Comparison of ENCODE assay signal across 19 cellular contexts in genomic region chr2:106097370-106098000, GRCh38.
DNase-seq lines count a peak whose midpoint lies in the region; ATAC-seq and TF ChIP-seq lines count a peak whose summit lies in the region.
"Had no signal": no experiment of that assay in that cellular context is flagged by ENCODE, and none has a peak within 500 bp of the region (broad histone marks: within the 10 kb centered on the region; RNA-seq: fewer than 3 reads in every experiment).

No MANE protein-coding gene starts in this region.

- intact Hi-C loops in CD8-positive, alpha-beta T cell (cut with DNase I, micrococcal nuclease) = loop anchor here (2.0 to 10.0 kb wide), 9 partner anchors 40 to 763 kb away; partner anchors contain the start of gene C2orf49 (in 2 of the 2)

- in situ Hi-C loops in ACHN (cut with HindIII; ENCODE audit: low pct_ligation_motif_present, low pct_unique_long_range_greater_than_20kb, low sequenced_read_pairs) = no loop called here

- CTCF ChIA-PET in activated CD8-positive, alpha-beta memory T cell treated with anti-CD3 and anti-CD28 coated beads, Interleukin-2, amount 10 ng/mL, durations not matched to agents 7 days and 5 days (lab: Charles Lee) = interaction anchor here (0.7 to 2.0 kb wide), 5 partner anchors 8 to 351 kb away, joined by 3 to 10 read pairs (median 5); no protein-coding TSS in a partner anchor
- CTCF ChIA-PET in CD8-positive, alpha-beta T cell (lab: Charles Lee) = interaction anchor here (0.5 to 2.7 kb wide), 13 partner anchors 8 to 522 kb away, joined by 3 to 17 read pairs (median 4); no protein-coding TSS in a partner anchor
- CTCF ChIA-PET in WTC11 (lab: Charles Lee) = interaction anchor here (0.8 to 1.0 kb wide), 2 partner anchors 12 to 213 kb away, joined by 3 read pairs; no protein-coding TSS in a partner anchor

- peak overlapping the region; percentile 74 for H3K27ac ChIP-seq in CD8-positive, alpha-beta T cell (ENCODE audit: low read depth, low read length)
- H3K27ac ChIP-seq: ascending aorta, vagina, VCaP had no signal

- peaks cover 59% of the 10 kb centered on the region for H3K4me1 ChIP-seq in CD8-positive, alpha-beta T cell (ENCODE audit: insufficient read depth, low read length)
- H3K4me1 ChIP-seq: ascending aorta, vagina had no signal

- POLR2A ChIA-PET in CD8-positive, alpha-beta T cell (lab: Charles Lee) = interaction anchor here (0.7 to 1.3 kb wide), 12 partner anchors 11 to 760 kb away, joined by 3 to 6 read pairs (median 3); partner anchors contain the start of gene C2orf49
- POLR2A ChIA-PET in WTC11 (lab: Charles Lee) = no interaction called here
- POLR2A ChIA-PET in naive thymus-derived CD8-positive, alpha-beta T cell (lab: Charles Lee) = interaction anchor here (0.6 to 2.8 kb wide), 14 partner anchors 10 to 519 kb away, joined by 3 to 14 read pairs (median 4); no protein-coding TSS in a partner anchor

- TF ChIP-seq CTCF in CD8-positive, alpha-beta T cell (IDR thresholded peaks at IDR 0.05) = no peak
- no peak for TF ChIP-seq CTCF in WTC11 (IDR thresholded peaks at IDR 0.05)

- no peak overlapping the region for H3K4me3 Mint-ChIP-seq in activated CD8-positive, alpha-beta memory T cell treated with anti-CD3 and anti-CD28 coated beads, Interleukin-2, amount 10 ng/mL, durations not matched to agents 7 days and 5 days
- no peak overlapping the region for H3K4me3 Mint-ChIP-seq in CD8-positive, alpha-beta T cell
- no peak overlapping the region for H3K4me3 Mint-ChIP-seq in WTC11
- H3K4me3 Mint-ChIP-seq in naive thymus-derived CD8-positive, alpha-beta T cell = peak overlapping the region in 7 of 10 donors; percentile 4 to 86 (median 40)
- H3K4me3 Mint-ChIP-seq: nephron progenitor cell had no signal

- H3K27ac Mint-ChIP-seq in activated CD8-positive, alpha-beta memory T cell treated with anti-CD3 and anti-CD28 coated beads, Interleukin-2, amount 10 ng/mL, durations not matched to agents 7 days and 5 days = peak overlapping the region; percentile 89
- peak overlapping the region; percentile 95 for H3K27ac Mint-ChIP-seq in CD8-positive, alpha-beta T cell
- no peak overlapping the region for H3K27ac Mint-ChIP-seq in WTC11
- peak overlapping the region; percentile 76 to 99 (median 94) for H3K27ac Mint-ChIP-seq in naive thymus-derived CD8-positive, alpha-beta T cell
- H3K27ac Mint-ChIP-seq: T-helper 1 cell treated with Interleukin-12 subunit alpha and Interleukin-12 subunit beta and Interleukin-4 antibody, amounts not matched to agents 30 μg/mL and 1 μg/mL, for 36 hours had no signal

- ATAC-seq in activated CD8-positive, alpha-beta memory T cell treated with anti-CD3 and anti-CD28 coated beads, Interleukin-2, amount 10 ng/mL, durations not matched to agents 7 days and 5 days = no peak
- peak; percentile 6 for ATAC-seq in CD8-positive, alpha-beta T cell
- peak; percentile 32 for ATAC-seq in WTC11
- ATAC-seq in naive thymus-derived CD8-positive, alpha-beta T cell = peak in 1 of 2 donors; percentile 12

- peaks cover 10% of the 10 kb centered on the region for H3K36me3 ChIP-seq in CD8-positive, alpha-beta T cell (ENCODE audit: insufficient read depth, low read length)
- no peaks in the 10 kb centered on the region; the same call in none of the 2 replicates for H3K36me3 ChIP-seq in MG63

- no peaks in the 10 kb centered on the region for H3K27me3 Mint-ChIP-seq in activated CD8-positive, alpha-beta memory T cell treated with anti-CD3 and anti-CD28 coated beads, Interleukin-2, amount 10 ng/mL, durations not matched to agents 7 days and 5 days
- H3K27me3 Mint-ChIP-seq in CD8-positive, alpha-beta T cell (ENCODE audit: low read depth) = no peaks in the 10 kb centered on the region
- no peaks in the 10 kb centered on the region for H3K27me3 Mint-ChIP-seq in WTC11 (ENCODE audit: low read depth)
- no peaks in the 10 kb centered on the region for H3K27me3 Mint-ChIP-seq in naive thymus-derived CD8-positive, alpha-beta T cell

- H3K27me3 ChIP-seq in CD8-positive, alpha-beta T cell (ENCODE audit: insufficient read depth, low read length) = no peaks in the 10 kb centered on the region
- H3K27me3 ChIP-seq in MG63 = no peaks in the 10 kb centered on the region
- H3K27me3 ChIP-seq: ascending aorta, vagina had no signal

- peaks cover 50% of the 10 kb centered on the region for H3K4me1 Mint-ChIP-seq in activated CD8-positive, alpha-beta memory T cell treated with anti-CD3 and anti-CD28 coated beads, Interleukin-2, amount 10 ng/mL, durations not matched to agents 7 days and 5 days
- peaks cover 66% of the 10 kb centered on the region for H3K4me1 Mint-ChIP-seq in CD8-positive, alpha-beta T cell (ENCODE audit: low read depth)
- peaks cover 18% of the 10 kb centered on the region for H3K4me1 Mint-ChIP-seq in WTC11
- peaks cover 32 to 68% (median 65%) of the 10 kb centered on the region in 4 donors for H3K4me1 Mint-ChIP-seq in naive thymus-derived CD8-positive, alpha-beta T cell

- DNase-seq in activated CD8-positive, alpha-beta memory T cell treated with anti-CD3 and anti-CD28 coated beads, Interleukin-2, amount 10 ng/mL, durations not matched to agents 7 days and 5 days = no peak
- DNase-seq in activated CD8-positive, alpha-beta memory T cell treated with anti-CD3 and anti-CD28 coated beads for 24 hours = no peak
- peak in 4 of 7 experiments; percentile 33 to 82 (median 58) for DNase-seq in CD8-positive, alpha-beta T cell
- DNase-seq in WTC11 (ENCODE audit: low spot score) (peak; percentile 37), MG63 (no peak), ACHN (no peak), SW 1271 (lab: John Stamatoyannopoulos, UW) (no peak)
- peak in 9 of 10 donors; percentile 36 to 74 (median 64) for DNase-seq in naive thymus-derived CD8-positive, alpha-beta T cell
- DNase-seq: DMS79, KG1, mesenchymal stem cell, OCI-M1, SHP77 treated with DMSO at 0.1 percent for 48 hours, small intestine had no signal

- peaks cover 39% of the 10 kb centered on the region for H3K36me3 Mint-ChIP-seq in activated CD8-positive, alpha-beta memory T cell treated with anti-CD3 and anti-CD28 coated beads, Interleukin-2, amount 10 ng/mL, durations not matched to agents 7 days and 5 days
- H3K36me3 Mint-ChIP-seq in CD8-positive, alpha-beta T cell = peaks cover 64% of the 10 kb centered on the region
- H3K36me3 Mint-ChIP-seq in WTC11 = peaks cover 41% of the 10 kb centered on the region
- peaks cover 0 to 56% (median 22%) of the 10 kb centered on the region in 3 donors for H3K36me3 Mint-ChIP-seq in naive thymus-derived CD8-positive, alpha-beta T cell

- peak overlapping the region; percentile 61 for H3K4me3 ChIP-seq in CD8-positive, alpha-beta T cell (ENCODE audit: low read depth, low read length)
- H3K4me3 ChIP-seq in MG63 = no peak overlapping the region
- H3K4me3 ChIP-seq: ascending aorta, vagina had no signal

- no peaks in the 10 kb centered on the region for H3K9me3 Mint-ChIP-seq in activated CD8-positive, alpha-beta memory T cell treated with anti-CD3 and anti-CD28 coated beads, Interleukin-2, amount 10 ng/mL, durations not matched to agents 7 days and 5 days (ENCODE audit: low read depth)
- no peaks in the 10 kb centered on the region for H3K9me3 Mint-ChIP-seq in CD8-positive, alpha-beta T cell
- no peaks in the 10 kb centered on the region for H3K9me3 Mint-ChIP-seq in WTC11
- H3K9me3 Mint-ChIP-seq in naive thymus-derived CD8-positive, alpha-beta T cell = no peaks in the 10 kb centered on the region
- H3K9me3 Mint-ChIP-seq: nephron progenitor cell; T-helper 1 cell treated with Interleukin-12 subunit alpha and Interleukin-12 subunit beta and Interleukin-4 antibody, amounts not matched to agents 30 μg/mL and 1 μg/mL, for 36 hours had no signal

- H3K9me3 ChIP-seq in CD8-positive, alpha-beta T cell (ENCODE audit: low read length) = no peaks in the 10 kb centered on the region
- H3K9me3 ChIP-seq in MG63 = no peaks in the 10 kb centered on the region
- H3K9me3 ChIP-seq: ascending aorta, vagina had no signal

TF ChIP-seq in WTC11, 78 proteins besides CTCF, POLR2A, EP300 and RAD21:
- TF ChIP-seq TEAD1 (CRISPR knock-in tag; IDR thresholded peaks at IDR 0.05) = no peak
- TF ChIP-seq ZBTB21 (CRISPR knock-in tag; IDR thresholded peaks at IDR 0.05; ENCODE audit: borderline replicate concordance) = no peak
- no peak for TF ChIP-seq ZNF138 (CRISPR knock-in tag; conservative IDR thresholded peaks at IDR 0.05)
- no peak for TF ChIP-seq GABPB1 (CRISPR knock-in tag; IDR thresholded peaks at IDR 0.05)
- TF ChIP-seq PRRX2 (CRISPR knock-in tag; IDR thresholded peaks at IDR 0.05) = no peak
- no peak for TF ChIP-seq CBFB (CRISPR knock-in tag; IDR thresholded peaks at IDR 0.05; ENCODE audit: low read depth)

Comparison
In these comparisons a context has a peak if more than half of its experiments do, and no peak if none do; other contexts are left out.
1. DNase-seq: peak in CD8-positive, alpha-beta T cell (4 of 7), WTC11 (single experiment) and naive thymus-derived CD8-positive, alpha-beta T cell (9 of 10); none in activated CD8-positive, alpha-beta memory T cell treated with anti-CD3 and anti-CD28 coated beads, Interleukin-2, amount 10 ng/mL, durations not matched to agents 7 days and 5 days (single experiment), activated CD8-positive, alpha-beta memory T cell treated with anti-CD3 and anti-CD28 coated beads for 24 hours (single experiment), MG63 (single experiment), ACHN (single experiment) and SW 1271 (0 of 2).
2. H3K4me3 Mint-ChIP-seq: peak in naive thymus-derived CD8-positive, alpha-beta T cell (7 of 10); none in activated CD8-positive, alpha-beta memory T cell treated with anti-CD3 and anti-CD28 coated beads, Interleukin-2, amount 10 ng/mL, durations not matched to agents 7 days and 5 days (single experiment), CD8-positive, alpha-beta T cell (single experiment) and WTC11 (single experiment).